17 cellular contexts compared by ENCODE assay signal in the genomic region with DNA sequence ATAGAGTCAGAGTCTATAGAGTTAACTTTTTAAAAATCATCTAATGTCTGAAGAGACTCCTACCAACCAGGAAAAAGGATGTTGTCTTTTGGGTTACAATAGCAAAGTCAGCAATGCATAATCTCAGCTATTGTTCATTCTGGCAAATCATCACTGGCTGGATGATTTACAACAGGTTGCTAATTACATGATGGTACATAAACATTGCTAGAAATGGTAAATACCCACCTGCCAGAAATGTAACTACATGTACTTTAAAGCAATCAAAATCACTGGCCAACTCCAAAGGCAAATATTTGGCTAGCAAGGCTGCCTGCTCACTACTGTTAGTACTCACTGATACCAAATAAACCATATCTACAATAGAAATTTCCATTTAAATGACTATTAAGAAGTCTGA.
A peak's percentile ranks its signal among the peaks of the same experiment; 100 is the strongest.
DNase-seq lines count a peak whose midpoint lies in the region; ATAC-seq and TF ChIP-seq lines count a peak whose summit lies in the region.
"Had no signal": no experiment of that assay in that cellular context is flagged by ENCODE, and none has a peak within 500 bp of the region (broad histone marks: within the 10 kb centered on the region; RNA-seq: fewer than 3 reads in every experiment).

No MANE protein-coding gene starts in this region.

- no peak overlapping the region for H3K4me3 ChIP-seq in endodermal cell (ENCODE audit: low read length)
- H3K4me3 ChIP-seq in MG63, result no peak overlapping the region

- TF ChIP-seq CTCF in endodermal cell (conservative IDR thresholded peaks at IDR 0.05), result no peak

- no peaks in the 10 kb centered on the region for H3K9me3 Mint-ChIP-seq in endodermal cell
- H3K9me3 Mint-ChIP-seq in activated naive CD4-positive, alpha-beta T cell treated with anti-CD3 and anti-CD28 coated beads, Interleukin-2, amount 10 ng/mL, durations not matched to agents 7 days and 5 days, result no peaks in the 10 kb centered on the region
- H3K9me3 Mint-ChIP-seq: CD4-positive, alpha-beta memory T cell; IgD-negative memory B cell; nephron progenitor cell had no signal

- no peaks in the 10 kb centered on the region for H3K36me3 Mint-ChIP-seq in endodermal cell (ENCODE audit: low read depth)
- no peaks in the 10 kb centered on the region for H3K36me3 Mint-ChIP-seq in activated naive CD4-positive, alpha-beta T cell treated with anti-CD3 and anti-CD28 coated beads, Interleukin-2, amount 10 ng/mL, durations not matched to agents 7 days and 5 days
- H3K36me3 Mint-ChIP-seq: CD4-positive, alpha-beta memory T cell; IgD-negative memory B cell had no signal

- no peaks in the 10 kb centered on the region for H3K36me3 ChIP-seq in endodermal cell (ENCODE audit: control insufficient read depth, insufficient read depth, low read length)
- no peaks in the 10 kb centered on the region for H3K36me3 ChIP-seq in MG63

- H3K27me3 Mint-ChIP-seq in endodermal cell (ENCODE audit: insufficient read depth), result no peaks in the 10 kb centered on the region
- H3K27me3 Mint-ChIP-seq in activated naive CD4-positive, alpha-beta T cell treated with anti-CD3 and anti-CD28 coated beads, Interleukin-2, amount 10 ng/mL, durations not matched to agents 7 days and 5 days, result no peaks in the 10 kb centered on the region
- H3K27me3 Mint-ChIP-seq: CD4-positive, alpha-beta memory T cell; IgD-negative memory B cell had no signal

- CTCF ChIA-PET in activated naive CD4-positive, alpha-beta T cell treated with anti-CD3 and anti-CD28 coated beads, Interleukin-2, amount 10 ng/mL, durations not matched to agents 7 days and 5 days (lab: Charles Lee), result no interaction called here

- no peak overlapping the region for H3K27ac Mint-ChIP-seq in endodermal cell
- no peak overlapping the region for H3K27ac Mint-ChIP-seq in activated naive CD4-positive, alpha-beta T cell treated with anti-CD3 and anti-CD28 coated beads, Interleukin-2, amount 10 ng/mL, durations not matched to agents 7 days and 5 days
- H3K27ac Mint-ChIP-seq: CD4-positive, alpha-beta memory T cell; IgD-negative memory B cell; nephron progenitor cell had no signal

- DNase-seq in COR-L47 (lab: John Stamatoyannopoulos, UW), result peak; percentile 94
- DNase-seq in NCI-H1417 treated with DMSO at 0.1 percent for 48 hours (lab: John Stamatoyannopoulos, UW), result peak; percentile 95
- peak; percentile 94 for DNase-seq in NCI-H748 treated with DMSO at 0.1 percent for 48 hours (lab: John Stamatoyannopoulos, UW)
- DNase-seq in left lobe of liver (ENCODE audit: low spot score), result no peak
- no peak for DNase-seq in endodermal cell
- DNase-seq in activated naive CD4-positive, alpha-beta T cell treated with anti-CD3 and anti-CD28 coated beads, Interleukin-2, amount 10 ng/mL, durations not matched to agents 7 days and 5 days, result no peak
- DNase-seq in MG63, result no peak
- DNase-seq in activated effector memory CD4-positive, alpha-beta T cell treated with anti-CD3 and anti-CD28 coated beads, Interleukin-2, amount 50 U/mL, for 16 hours, result no peak
- DNase-seq: activated naive CD4-positive, alpha-beta T cell treated with anti-CD3 and anti-CD28 coated beads, Interleukin-2, amount 50 U/mL, for 16 hours; CD4-positive, alpha-beta memory T cell; EL; mammary epithelial cell; nephron progenitor cell; stimulated activated naive CD8-positive, alpha-beta T cell treated with anti-CD3 and anti-CD28 coated beads, Interleukin-15, Interleukin-2, amounts not matched to agents 100 U/mL and 50 U/mL, for 24 hours; T-helper 2 cell had no signal

- peak; percentile 70 for ATAC-seq in left lobe of liver
- ATAC-seq: activated CD4-positive, CD25-positive, alpha-beta regulatory T cell treated with anti-CD3 and anti-CD28 coated beads, Interleukin-2, amount 50 U/mL, for 24 hours; stimulated activated naive CD8-positive, alpha-beta T cell treated with anti-CD3 and anti-CD28 coated beads, Interleukin-15, Interleukin-2, amounts not matched to agents 100 U/mL and 50 U/mL, for 24 hours had no signal

- H3K9me3 ChIP-seq in endodermal cell (ENCODE audit: control insufficient read depth, low read length) (no peaks in the 10 kb centered on the region), MG63 (no peaks in the 10 kb centered on the region)

- H3K4me1 ChIP-seq in endodermal cell (ENCODE audit: control insufficient read depth, insufficient read depth, low read length), result peaks cover 5% of the 10 kb centered on the region

- no peak overlapping the region for H3K27ac ChIP-seq in endodermal cell (ENCODE audit: low read depth, low read length)

- H3K27me3 ChIP-seq in endodermal cell (ENCODE audit: control insufficient read depth, insufficient read depth, low read length, poor library complexity, severe bottlenecking) (no peaks in the 10 kb centered on the region), MG63 (no peaks in the 10 kb centered on the region)

- H3K4me3 Mint-ChIP-seq in endodermal cell, result no peak overlapping the region
- no peak overlapping the region for H3K4me3 Mint-ChIP-seq in activated naive CD4-positive, alpha-beta T cell treated with anti-CD3 and anti-CD28 coated beads, Interleukin-2, amount 10 ng/mL, durations not matched to agents 7 days and 5 days
- H3K4me3 Mint-ChIP-seq: nephron progenitor cell had no signal

- peaks cover 56% of the 10 kb centered on the region for H3K4me1 Mint-ChIP-seq in endodermal cell
- H3K4me1 Mint-ChIP-seq in activated naive CD4-positive, alpha-beta T cell treated with anti-CD3 and anti-CD28 coated beads, Interleukin-2, amount 10 ng/mL, durations not matched to agents 7 days and 5 days, result peaks cover 13% of the 10 kb centered on the region

- no peak overlapping the region for H3K9ac ChIP-seq in endodermal cell (ENCODE audit: extremely low read depth, low read length, poor library complexity, severe bottlenecking)

Comparison
In these comparisons a context has a peak if more than half of its experiments do, and no peak if none do; other contexts are left out.
1. DNase-seq: peak in COR-L47 (single experiment), NCI-H1417 treated with DMSO at 0.1 percent for 48 hours (single experiment) and NCI-H748 treated with DMSO at 0.1 percent for 48 hours (single experiment); none in left lobe of liver (single experiment), endodermal cell (single experiment), activated naive CD4-positive, alpha-beta T cell treated with anti-CD3 and anti-CD28 coated beads, Interleukin-2, amount 10 ng/mL, durations not matched to agents 7 days and 5 days (single experiment), MG63 (single experiment) and activated effector memory CD4-positive, alpha-beta T cell treated with anti-CD3 and anti-CD28 coated beads, Interleukin-2, amount 50 U/mL, for 16 hours (single experiment).